Comparison of ENCODE assay signal across 20 cellular contexts in the genomic region with DNA sequence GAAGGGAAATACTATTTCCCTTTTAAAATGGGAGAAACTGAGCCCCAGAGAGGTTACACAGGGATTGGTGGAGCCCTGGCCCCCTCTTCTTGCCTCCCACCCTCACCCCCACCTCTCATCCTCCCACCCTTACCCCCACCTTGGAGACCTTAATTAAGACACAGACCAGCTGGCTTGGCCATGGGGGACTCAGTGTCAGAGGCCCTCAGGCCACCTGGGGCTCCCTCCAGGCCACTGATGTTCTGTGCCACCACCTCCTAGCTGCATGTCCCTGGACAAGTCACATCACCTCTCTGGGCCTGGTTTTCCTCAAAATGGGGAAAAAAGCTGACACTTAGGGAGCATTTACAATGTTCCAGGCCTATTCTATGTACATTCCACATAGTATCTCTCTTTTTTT. TPM values are rescaled to one million over a fixed set of nuclear protein-coding genes. Genes with fewer than 3 reads are reported as not detected.
DNase-seq lines count a peak whose midpoint lies in the region; ATAC-seq and TF ChIP-seq lines count a peak whose summit lies in the region.
"Had no signal": no experiment of that assay in that cellular context is flagged by ENCODE, and none has a peak within 500 bp of the region (broad histone marks: within the 10 kb centered on the region; RNA-seq: fewer than 3 reads in every experiment).

No MANE protein-coding gene starts in this region.

- no TSS peak for BruUV-seq in OCI-LY7 (replicated peaks; lab: Mats Ljungman, UMichigan)

- H3K79me2 ChIP-seq in OCI-LY7 (ENCODE audit: insufficient read depth, low read depth, low read length) = no peaks in the 10 kb centered on the region

- H3K27ac Mint-ChIP-seq in CD14-positive monocyte (no peak overlapping the region), chondrocyte (ENCODE audit: unreplicated experiment) (no peak overlapping the region)
- no peak overlapping the region for H3K27ac Mint-ChIP-seq in activated T-cell treated with anti-CD3 and anti-CD28 coated beads, Interleukin-2, amount 50 U/mL, for 72 hours
- H3K27ac Mint-ChIP-seq: B cell; CD4-positive, alpha-beta T cell had no signal

- H3K4me1 Mint-ChIP-seq in CD14-positive monocyte (peaks cover 12% of the 10 kb centered on the region), chondrocyte (ENCODE audit: low read depth) (peaks cover 40% of the 10 kb centered on the region)
- no peaks in the 10 kb centered on the region for H3K4me1 Mint-ChIP-seq in activated T-cell treated with anti-CD3 and anti-CD28 coated beads, Interleukin-2, amount 50 U/mL, for 72 hours (ENCODE audit: low read depth)

- no peaks in the 10 kb centered on the region for H3K36me3 ChIP-seq in muscle layer of colon (ENCODE audit: insufficient read depth, low read length)
- H3K36me3 ChIP-seq in sigmoid colon = no peaks in the 10 kb centered on the region
- H3K36me3 ChIP-seq in OCI-LY7 (ENCODE audit: insufficient read depth, low read length) = no peaks in the 10 kb centered on the region
- H3K36me3 ChIP-seq: BLaER1 had no signal

- peak; percentile 23 for DNase-seq in CD14-positive monocyte (ENCODE audit: low spot score)
- peak; percentile 47 for DNase-seq in chondrocyte (ENCODE audit: low spot score)
- no peak for DNase-seq in sigmoid colon
- no peak for DNase-seq in activated T-cell treated with anti-CD3 and anti-CD28 coated beads, Interleukin-2, amount 50 U/mL, for 72 hours
- DNase-seq in OCI-LY7 (ENCODE audit: low spot score) = no peak
- no peak for DNase-seq in activated CD4-positive, alpha-beta T cell treated with anti-CD3 and anti-CD28 coated beads, Interleukin-2, amount 50 U/mL, for 48 hours
- DNase-seq: Calu3; CD4-positive, alpha-beta T cell; COR-L47; DMS53; GF-D8; GOT3; H7; HCEC 1CT had no signal

- H3K4me3 Mint-ChIP-seq in CD14-positive monocyte (no peak overlapping the region), chondrocyte (ENCODE audit: unreplicated experiment) (no peak overlapping the region)
- no peak overlapping the region for H3K4me3 Mint-ChIP-seq in activated T-cell treated with anti-CD3 and anti-CD28 coated beads, Interleukin-2, amount 50 U/mL, for 72 hours
- H3K4me3 Mint-ChIP-seq: B cell; CD4-positive, alpha-beta T cell had no signal

- H3K27ac ChIP-seq in muscle layer of colon (ENCODE audit: low read depth, low read length) (peak overlapping the region; percentile 42), sigmoid colon (peak overlapping the region in 3 of 4 donors; percentile 58 to 71 (median 70)), OCI-LY7 (ENCODE audit: low read depth, low read length, poor library complexity, severe bottlenecking) (no peak overlapping the region)
- H3K27ac ChIP-seq: 22Rv1, BLaER1, C4-2B had no signal

- H3K9me3 Mint-ChIP-seq in CD14-positive monocyte (peaks cover 0 to 3% (median 0%) of the 10 kb centered on the region in 7 donors), chondrocyte (ENCODE audit: low read depth) (no peaks in the 10 kb centered on the region)
- no peaks in the 10 kb centered on the region for H3K9me3 Mint-ChIP-seq in activated T-cell treated with anti-CD3 and anti-CD28 coated beads, Interleukin-2, amount 50 U/mL, for 72 hours
- H3K9me3 Mint-ChIP-seq: CD4-positive, alpha-beta T cell had no signal

- H2AFZ ChIP-seq in OCI-LY7 (ENCODE audit: low read length) = no peak overlapping the region

- peaks cover 21 to 53% (median 39%) of the 10 kb centered on the region in 3 donors for H3K27me3 Mint-ChIP-seq in CD14-positive monocyte (ENCODE audit: low read depth in 3 of 3)
- peaks cover 4% of the 10 kb centered on the region for H3K27me3 Mint-ChIP-seq in chondrocyte (ENCODE audit: low read depth)
- peaks cover 10% of the 10 kb centered on the region for H3K27me3 Mint-ChIP-seq in activated T-cell treated with anti-CD3 and anti-CD28 coated beads, Interleukin-2, amount 50 U/mL, for 72 hours (ENCODE audit: low read depth)

- no peak for ATAC-seq in HG02678 (IDR thresholded peaks at IDR 0.05; ENCODE audit: unreplicated experiment)
- no peak for ATAC-seq in activated T-cell treated with anti-CD3 and anti-CD28 coated beads, Interleukin-2, amount 50 U/mL, for 72 hours (replicated peaks in 1 of 2)

- H3K27me3 ChIP-seq in muscle layer of colon (ENCODE audit: control insufficient read depth in 1 of 2, insufficient read depth in 2 of 2, low read length in 2 of 2) (no peaks in the 10 kb centered on the region), sigmoid colon (no peaks in the 10 kb centered on the region)

- H3K4me2 ChIP-seq in OCI-LY7 (ENCODE audit: low read length) = no peak overlapping the region
- H3K4me2 ChIP-seq: BLaER1 had no signal

- intact Hi-C loops in CD14-positive monocyte (cut with micrococcal nuclease) = no loop called here
- intact Hi-C loops in sigmoid colon (cut with DNase I) = loop anchor here (5.0 kb wide), 1 partner anchor 55 kb away; no protein-coding TSS in a partner anchor
- intact Hi-C loops in OCI-LY7 (cut with micrococcal nuclease; ENCODE audit: unreplicated experiment) = no loop called here

- H3K9ac ChIP-seq in muscle layer of colon (ENCODE audit: low read length) = no peak overlapping the region
- H3K9ac ChIP-seq: BLaER1 had no signal

- TF ChIP-seq EP300 in sigmoid colon (IDR thresholded peaks at IDR 0.05) = no peak

- TF ChIP-seq POLR2A in sigmoid colon (IDR thresholded peaks at IDR 0.05) = no peak

- H3K4me1 ChIP-seq in muscle layer of colon (ENCODE audit: insufficient read depth, low read length) = peaks cover 24% of the 10 kb centered on the region
- H3K4me1 ChIP-seq in sigmoid colon = peaks cover 0 to 40% (median 27%) of the 10 kb centered on the region in 4 donors
- H3K4me1 ChIP-seq in OCI-LY7 (ENCODE audit: insufficient read depth, low read length, poor library complexity, severe bottlenecking) = peaks cover 17% of the 10 kb centered on the region

- no peak overlapping the region for H3K4me3 ChIP-seq in muscle layer of colon (ENCODE audit: low read depth in 1 of 2, low read length in 2 of 2)
- no peak overlapping the region for H3K4me3 ChIP-seq in sigmoid colon
- no peak overlapping the region for H3K4me3 ChIP-seq in OCI-LY7 (ENCODE audit: low read depth, low read length, poor library complexity, severe bottlenecking)
- H3K4me3 ChIP-seq: BLaER1 had no signal

- no peaks in the 10 kb centered on the region for H4K20me1 ChIP-seq in OCI-LY7 (ENCODE audit: insufficient read depth, low read length)

- H3K9me3 ChIP-seq in muscle layer of colon (ENCODE audit: low read length) (no peaks in the 10 kb centered on the region), sigmoid colon (no peaks in the 10 kb centered on the region), OCI-LY7 (ENCODE audit: low read length) (no peaks in the 10 kb centered on the region)
- H3K9me3 ChIP-seq: BLaER1 had no signal

- CTCF ChIA-PET in OCI-LY7 (lab: Charles Lee; ENCODE audit: unreplicated experiment) = no interaction called here

- POLR2A ChIA-PET in OCI-LY7 (lab: Charles Lee) = no interaction called here

- H3K9me2 ChIP-seq in OCI-LY7 (ENCODE audit: insufficient read depth, low read length) = no peaks in the 10 kb centered on the region

- H3K36me3 Mint-ChIP-seq in CD14-positive monocyte (no peaks in the 10 kb centered on the region), chondrocyte (ENCODE audit: low read depth) (no peaks in the 10 kb centered on the region)
- H3K36me3 Mint-ChIP-seq in activated T-cell treated with anti-CD3 and anti-CD28 coated beads, Interleukin-2, amount 50 U/mL, for 72 hours (ENCODE audit: insufficient read depth in 2 of 2) = no peaks in the 10 kb centered on the region

- TF ChIP-seq CTCF in CD14-positive monocyte (IDR thresholded peaks at IDR 0.05) = no peak
- TF ChIP-seq CTCF in chondrocyte (IDR thresholded peaks at IDR 0.05) = no peak
- no peak for TF ChIP-seq CTCF in sigmoid colon (IDR thresholded peaks at IDR 0.05)
- no peak for TF ChIP-seq CTCF in OCI-LY7 (conservative IDR thresholded peaks at IDR 0.05; ENCODE audit: low read length)

RNA-seq across cellular contexts. Expression of gene SDC3, which starts 51.5 kb away (rescaled TPM):
- polyA plus RNA-seq in CD14-positive monocyte (under 1 TPM; 0.05 to 0.12 TPM), sigmoid colon (10 to 100 TPM in 1 of 3 donors, 1 to 10 TPM in 2; 2.4 to 29.8 (median 6.5) TPM)
- total RNA-seq in chondrocyte (46.8 to 69.3 TPM (median 47.3 TPM) in 3 replicates), sigmoid colon (10 to 100 TPM; 29.9 to 91.1 (median 50.7) TPM), OCI-LY7 (2022) (0.50 TPM in 1 of 2 replicates, not detected in the other)
- total RNA-seq in activated T-cell treated with anti-CD3 and anti-CD28 coated beads, Interleukin-2, amount 50 U/mL, for 72 hours = under 1 TPM; 0.12 to 0.25 TPM
- total RNA-seq in OCI-LY7 (2014; rRNA removed; shearing (Covaris generic)) = not detected in 2 replicates

Comparison
In these comparisons a context has a peak if more than half of its experiments do, and no peak if none do; other contexts are left out.
1. DNase-seq: peak in CD14-positive monocyte (single experiment) and chondrocyte (single experiment); none in sigmoid colon (single experiment), activated T-cell treated with anti-CD3 and anti-CD28 coated beads, Interleukin-2, amount 50 U/mL, for 72 hours (0 of 2), OCI-LY7 (single experiment) and activated CD4-positive, alpha-beta T cell treated with anti-CD3 and anti-CD28 coated beads, Interleukin-2, amount 50 U/mL, for 48 hours (0 of 2).
2. RNA of gene SDC3, which starts 51.5 kb away (total RNA-seq): 29.9 to 91.1 TPM in sigmoid colon and 46.8 to 69.3 TPM in chondrocyte; 0.12 to 0.25 TPM in activated T-cell treated with anti-CD3 and anti-CD28 coated beads, Interleukin-2, amount 50 U/mL, for 72 hours and 0.50 TPM in OCI-LY7; every median in the first group is over 10 times any median in the second.